Comparison of ENCODE assay signal across 8 cellular contexts in genomic region chr20:50730765-50731054, GRCh38.
DNase-seq lines count a peak whose midpoint lies in the region; ATAC-seq and TF ChIP-seq lines count a peak whose summit lies in the region.

No MANE protein-coding gene starts in this region.

- peaks cover 9% of the 10 kb centered on the region for H3K36me3 ChIP-seq in WERI-Rb-1
- H3K36me3 ChIP-seq in iPS DF 6.9 (ENCODE audit: control insufficient read depth, insufficient read depth, low read length), result no peaks in the 10 kb centered on the region

- H3K27me3 ChIP-seq in WERI-Rb-1 (ENCODE audit: insufficient read depth, low read depth, severe bottlenecking), result no peaks in the 10 kb centered on the region
- H3K27me3 ChIP-seq in iPS DF 6.9 (ENCODE audit: control insufficient read depth, insufficient read depth, low read length), result no peaks in the 10 kb centered on the region

- TF ChIP-seq CTCF in WERI-Rb-1 (IDR thresholded peaks at IDR 0.05; ENCODE audit: low read depth, low read length), result no peak

- H3K4me1 ChIP-seq in iPS DF 6.9 (ENCODE audit: control insufficient read depth, insufficient read depth, low read length), result peaks cover 2% of the 10 kb centered on the region; the same call in 1 of the 2 replicates

- DNase-seq in DMS79 treated with DMSO at 0.1 percent for 48 hours (lab: John Stamatoyannopoulos, UW), result peak; percentile 53
- no peak for DNase-seq in DMS79 (lab: John Stamatoyannopoulos, UW)
- DNase-seq in WERI-Rb-1, result no peak
- DNase-seq in iPS DF 6.9 (ENCODE audit: low read depth, low spot score), result no peak
- no peak for DNase-seq in stimulated activated naive CD8-positive, alpha-beta T cell treated with anti-CD3 and anti-CD28 coated beads, Interleukin-15, amount 100 ng/mL, for 72 hours
- no peak for DNase-seq in stimulated activated CD4-positive, alpha-beta T cell treated with anti-CD3 and anti-CD28 coated beads, Interleukin-2, amount 100 ng/mL, for 48 hours
- no peak for DNase-seq in NCI-H748 treated with DMSO at 0.1 percent for 48 hours (lab: John Stamatoyannopoulos, UW)

- H3K4me1 Mint-ChIP-seq in stimulated activated naive CD8-positive, alpha-beta T cell treated with anti-CD3 and anti-CD28 coated beads, Interleukin-15, amount 100 ng/mL, for 72 hours, result peaks cover 28% of the 10 kb centered on the region

- H3K4me3 ChIP-seq in WERI-Rb-1 (ENCODE audit: low read depth, low read length) (peak overlapping the region; percentile 70), iPS DF 6.9 (ENCODE audit: low read length) (peak overlapping the region; percentile 55; the same call in 1 of the 2 replicates)

- ATAC-seq in stimulated activated naive CD8-positive, alpha-beta T cell treated with anti-CD3 and anti-CD28 coated beads, Interleukin-15, amount 100 ng/mL, for 72 hours, result no peak
- no peak for ATAC-seq in GM19467 (IDR thresholded peaks at IDR 0.05; ENCODE audit: unreplicated experiment)

- no peaks in the 10 kb centered on the region for H3K27me3 Mint-ChIP-seq in stimulated activated naive CD8-positive, alpha-beta T cell treated with anti-CD3 and anti-CD28 coated beads, Interleukin-15, amount 100 ng/mL, for 72 hours

- H3K27ac Mint-ChIP-seq in stimulated activated naive CD8-positive, alpha-beta T cell treated with anti-CD3 and anti-CD28 coated beads, Interleukin-15, amount 100 ng/mL, for 72 hours, result peak overlapping the region in 1 of 2 donors; percentile 49

- peak overlapping the region; percentile 83 to 85 for H3K4me3 Mint-ChIP-seq in stimulated activated naive CD8-positive, alpha-beta T cell treated with anti-CD3 and anti-CD28 coated beads, Interleukin-15, amount 100 ng/mL, for 72 hours

- H3K9me3 Mint-ChIP-seq in stimulated activated naive CD8-positive, alpha-beta T cell treated with anti-CD3 and anti-CD28 coated beads, Interleukin-15, amount 100 ng/mL, for 72 hours, result no peaks in the 10 kb centered on the region

- no peaks in the 10 kb centered on the region for H3K9me3 ChIP-seq in WERI-Rb-1 (ENCODE audit: severe bottlenecking)
- H3K9me3 ChIP-seq in iPS DF 6.9 (ENCODE audit: control insufficient read depth, insufficient read depth, low read length), result no peaks in the 10 kb centered on the region

- no CpG with 5 or more reads among the region's 35 CpGs for WGBS in iPS DF 6.9 (ENCODE audit: insufficient coverage, insufficient read length)

- H3K27ac ChIP-seq in WERI-Rb-1, result peak overlapping the region; percentile 85
- H3K27ac ChIP-seq in iPS DF 6.9 (ENCODE audit: low read length), result no peak overlapping the region
